ENCODE assay signal across 15 cellular contexts in the genomic region with DNA sequence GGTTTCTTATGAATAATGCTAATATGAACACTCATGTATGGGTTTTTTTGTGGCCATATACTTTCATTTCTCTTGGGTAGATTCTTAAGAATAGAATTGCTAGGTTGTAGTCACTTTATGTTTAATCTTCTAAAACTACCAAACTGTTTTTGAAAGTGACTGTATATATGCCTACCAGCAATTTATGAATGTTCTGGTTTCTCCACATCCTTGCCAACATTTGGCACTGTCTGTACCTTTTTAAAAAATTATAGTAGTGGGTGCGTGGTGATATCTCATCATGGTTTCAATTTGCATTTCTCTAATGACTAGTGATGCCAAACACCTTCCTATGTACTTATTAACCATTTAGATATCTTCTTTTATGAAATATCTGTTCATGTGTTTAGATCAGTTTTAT.
DNase-seq lines count a peak whose midpoint lies in the region; ATAC-seq lines count a peak whose summit lies in the region.
"Had no signal": no experiment of that assay in that cellular context is flagged by ENCODE, and none has a peak within 500 bp of the region (broad histone marks: within the 10 kb centered on the region; RNA-seq: fewer than 3 reads in every experiment).

No MANE protein-coding gene starts in this region.

- H3K36me3 Mint-ChIP-seq in activated T-cell treated with anti-CD3 and anti-CD28 coated beads, Interleukin-2, amount 50 U/mL, for 24 hours (ENCODE audit: low read depth) = peaks cover 22% of the 10 kb centered on the region
- no peaks in the 10 kb centered on the region for H3K36me3 Mint-ChIP-seq in activated T-helper 17 cell treated with anti-CD3 and anti-CD28 coated beads, Interleukin-2, amount 50 U/mL, for 72 hours (ENCODE audit: low read depth)
- H3K36me3 Mint-ChIP-seq: CD4-positive, CD25-positive, alpha-beta regulatory T cell; CD8-positive, alpha-beta T cell had no signal

- no peaks in the 10 kb centered on the region for H3K9me3 Mint-ChIP-seq in activated T-cell treated with anti-CD3 and anti-CD28 coated beads, Interleukin-2, amount 50 U/mL, for 24 hours
- H3K9me3 Mint-ChIP-seq in activated T-helper 17 cell treated with anti-CD3 and anti-CD28 coated beads, Interleukin-2, amount 50 U/mL, for 72 hours = peaks cover 4% of the 10 kb centered on the region
- H3K9me3 Mint-ChIP-seq: CD4-positive, CD25-positive, alpha-beta regulatory T cell; CD8-positive, alpha-beta T cell had no signal

- peak; percentile 36 to 49 for ATAC-seq in activated CD4-positive, CD25-positive, alpha-beta regulatory T cell treated with anti-CD3 and anti-CD28 coated beads, Interleukin-2, amount 50 U/mL, for 24 hours
- ATAC-seq in activated T-helper 17 cell treated with anti-CD3 and anti-CD28 coated beads, Interleukin-2, amount 50 U/mL, for 72 hours (replicated peaks) = peak; percentile 64
- ATAC-seq: CD8-positive, alpha-beta T cell had no signal

- H3K27me3 Mint-ChIP-seq in activated T-cell treated with anti-CD3 and anti-CD28 coated beads, Interleukin-2, amount 50 U/mL, for 24 hours = no peaks in the 10 kb centered on the region
- H3K27me3 Mint-ChIP-seq in activated T-helper 17 cell treated with anti-CD3 and anti-CD28 coated beads, Interleukin-2, amount 50 U/mL, for 72 hours = no peaks in the 10 kb centered on the region
- H3K27me3 Mint-ChIP-seq: B cell; CD4-positive, CD25-positive, alpha-beta regulatory T cell had no signal

- peaks cover 20% of the 10 kb centered on the region for H3K4me1 Mint-ChIP-seq in activated T-cell treated with anti-CD3 and anti-CD28 coated beads, Interleukin-2, amount 50 U/mL, for 24 hours (ENCODE audit: low read depth)
- H3K4me1 Mint-ChIP-seq in activated T-helper 17 cell treated with anti-CD3 and anti-CD28 coated beads, Interleukin-2, amount 50 U/mL, for 72 hours = peaks cover 11% of the 10 kb centered on the region
- H3K4me1 Mint-ChIP-seq: B cell had no signal

- peak overlapping the region; percentile 44 for H3K27ac Mint-ChIP-seq in activated T-cell treated with anti-CD3 and anti-CD28 coated beads, Interleukin-2, amount 50 U/mL, for 24 hours
- H3K27ac Mint-ChIP-seq in activated T-helper 17 cell treated with anti-CD3 and anti-CD28 coated beads, Interleukin-2, amount 50 U/mL, for 72 hours = no peak overlapping the region
- H3K27ac Mint-ChIP-seq: B cell; CD4-positive, CD25-positive, alpha-beta regulatory T cell; CD8-positive, alpha-beta T cell had no signal

- no peak for DNase-seq in activated CD4-positive, CD25-positive, alpha-beta regulatory T cell (lab: John Stamatoyannopoulos, UW)
- DNase-seq in activated T-cell treated with anti-CD3 and anti-CD28 coated beads, Interleukin-2, amount 50 U/mL, for 24 hours = no peak
- DNase-seq in activated T-cell treated with anti-CD3 and anti-CD28 coated beads, Interleukin-2, amount 50 U/mL, for 48 hours = no peak
- no peak for DNase-seq in pons (ENCODE audit: low spot score)
- DNase-seq: Caco-2; CD4-positive, CD25-positive, alpha-beta regulatory T cell; CD8-positive, alpha-beta T cell; DMS153; DND-41; GM23248; H7; HCEC 1CT had no signal

- H3K4me3 Mint-ChIP-seq in activated T-cell treated with anti-CD3 and anti-CD28 coated beads, Interleukin-2, amount 50 U/mL, for 24 hours = no peak overlapping the region
- H3K4me3 Mint-ChIP-seq in activated T-helper 17 cell treated with anti-CD3 and anti-CD28 coated beads, Interleukin-2, amount 50 U/mL, for 72 hours = no peak overlapping the region
- H3K4me3 Mint-ChIP-seq: B cell; CD4-positive, CD25-positive, alpha-beta regulatory T cell; CD8-positive, alpha-beta T cell had no signal
